Comparison of ENCODE assay signal across 30 cellular contexts in genomic region chr3:115464036-115464435, GRCh38.
"Had no signal": no experiment of that assay in that cellular context is flagged by ENCODE, and none has a peak within 500 bp of the region (broad histone marks: within the 10 kb centered on the region; RNA-seq: fewer than 3 reads in every experiment).

No MANE protein-coding gene starts in this region.

- H3K4me1 ChIP-seq: neural progenitor cell, parathyroid adenoma, psoas muscle, spleen, thyroid gland, tibial nerve, upper lobe of left lung, vagina had no signal

- H2AFZ ChIP-seq: neural progenitor cell, parathyroid adenoma had no signal

- FAIRE-seq: urothelium cell line had no signal

- DNase-seq: naive thymus-derived CD4-positive, alpha-beta T cell; natural killer cell; occipital lobe; ovary; posterior cingulate gyrus; psoas muscle; right cardiac atrium; spleen; stimulated activated CD4-positive, alpha-beta T cell treated with anti-CD3 and anti-CD28 coated beads, Interleukin-12 subunit alpha, Interleukin-12 subunit beta, amount 100 ng/mL, for 4 hours; stimulated activated CD4-positive, alpha-beta T cell treated with anti-CD3 and anti-CD28 coated beads, Interleukin-1b, Interleukin-23, amount 100 ng/mL, for 48 hours; stimulated activated CD4-positive, alpha-beta T cell treated with anti-CD3 and anti-CD28 coated beads, Interleukin-4, amount 100 ng/mL, for 1 hour; stimulated activated CD4-positive, alpha-beta T cell treated with anti-CD3 and anti-CD28 coated beads, Interleukin-4, amount 100 ng/mL, for 4 hours; stimulated activated CD8-positive, alpha-beta memory T cell treated with anti-CD3 and anti-CD28 coated beads, Interleukin-4, amount 100 ng/mL, for 48 hours; stimulated activated naive CD4-positive, alpha-beta T cell; stimulated activated naive CD8-positive, alpha-beta T cell treated with anti-CD3 and anti-CD28 coated beads, Interleukin-15, amount 100 ng/mL, for 72 hours; stimulated activated naive CD8-positive, alpha-beta T cell treated with anti-CD3 and anti-CD28 coated beads, Interleukin-15, Interleukin-2, amounts not matched to agents 100 U/mL and 50 U/mL, for 24 hours; substantia nigra; thyroid gland; trophoblast cell; upper lobe of left lung had no signal

- ATAC-seq: naive thymus-derived CD4-positive, alpha-beta T cell; natural killer cell; psoas muscle; right cardiac atrium; sciatic nerve; stimulated activated memory B cell treated with anti-CD40 and anti-IgM and Interleukin-4, amounts not matched to agents 10 μg/mL and 1 μg/mL and 100 μg/mL, for 72 hours; stimulated activated naive CD8-positive, alpha-beta T cell treated with anti-CD3 and anti-CD28 coated beads, Interleukin-15, amount 100 ng/mL, for 72 hours; stimulated activated naive CD8-positive, alpha-beta T cell treated with anti-CD3 and anti-CD28 coated beads, Interleukin-15, Interleukin-2, amounts not matched to agents 100 U/mL and 50 U/mL, for 24 hours had no signal

- H3K36me3 ChIP-seq: neural progenitor cell, ovary, spleen, thoracic aorta, thyroid gland, tibial nerve, upper lobe of left lung, vagina had no signal

- H3K4me2 ChIP-seq: neural progenitor cell, smooth muscle cell had no signal

- H3K27ac ChIP-seq: neural progenitor cell, ovary, parathyroid adenoma, psoas muscle, skin epidermis, spleen, thoracic aorta, thyroid gland, tibial nerve, upper lobe of left lung, vagina had no signal

- H3K9me3 ChIP-seq: ovary, psoas muscle, spleen, thoracic aorta, thyroid gland, upper lobe of left lung, vagina had no signal

- H3K79me2 ChIP-seq: parathyroid adenoma had no signal

- H3K9ac ChIP-seq: neural progenitor cell, parathyroid adenoma had no signal

- H3K27me3 ChIP-seq: neural progenitor cell, ovary, spleen, thyroid gland, tibial nerve, upper lobe of left lung, vagina had no signal

- H3K4me3 ChIP-seq: neural progenitor cell, ovary, psoas muscle, skin epidermis, smooth muscle cell, spleen, thoracic aorta, thyroid gland, tibial nerve, upper lobe of left lung, vagina had no signal
